In the genomic region with DNA sequence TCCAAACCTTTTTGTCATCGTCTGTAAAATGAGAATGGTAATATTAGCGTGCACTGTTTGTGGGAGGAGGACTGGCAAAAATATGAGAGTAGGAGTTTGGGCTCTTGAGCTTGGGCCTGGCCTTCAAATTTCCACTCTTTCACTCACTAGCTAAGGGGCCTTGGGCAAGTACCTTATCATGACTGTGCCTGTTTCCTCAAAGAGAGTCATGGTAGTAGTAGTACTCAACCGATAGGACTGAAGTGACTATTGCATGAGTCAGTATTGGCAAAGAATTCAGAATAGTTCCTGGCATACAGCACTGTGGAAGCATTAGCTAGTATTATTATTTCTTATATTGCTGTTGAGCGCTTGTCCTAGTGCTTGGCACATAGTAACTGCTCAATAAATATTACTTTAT, we compare ENCODE assay signal across 1 cellular context.
TF ChIP-seq lines count a peak whose summit lies in the region.

No MANE protein-coding gene starts in this region.

TF ChIP-seq in HepG2, 621 proteins besides CTCF, POLR2A, EP300 and RAD21:
- TF ChIP-seq RBM22 (optimal IDR thresholded peaks at IDR 0.05; ENCODE audit: low read length) = no peak
